In genomic region chr17:38569701-38570512, GRCh38 we compare ENCODE assay signal across 28 cellular contexts. TPM values are rescaled to one million over a fixed set of nuclear protein-coding genes. Genes with fewer than 3 reads are reported as not detected.
DNase-seq lines count a peak whose midpoint lies in the region; ATAC-seq and TF ChIP-seq lines count a peak whose summit lies in the region.
"Had no signal": no experiment of that assay in that cellular context is flagged by ENCODE, and none has a peak within 500 bp of the region (broad histone marks: within the 10 kb centered on the region; RNA-seq: fewer than 3 reads in every experiment).

No MANE protein-coding gene starts in this region.

- no peak overlapping the region for H3K9ac ChIP-seq in BLaER1 treated with 17β-estradiol and CSF1 and Interleukin-3, amounts not matched to agents 10 nM and 100 nM
- no peak overlapping the region for H3K9ac ChIP-seq in neural progenitor cell

- H4K20me1 ChIP-seq in BLaER1 treated with 17β-estradiol and CSF1 and Interleukin-3, amounts not matched to agents 10 nM and 100 nM: peaks cover 0 to 65% (median 19%) of the 10 kb centered on the region in 11 experiments; a peak in 19 of 22 replicates
- peaks cover 94% of the 10 kb centered on the region for H4K20me1 ChIP-seq in neural progenitor cell (ENCODE audit: low read depth)

- H3K36me3 Mint-ChIP-seq in T-helper 17 cell (ENCODE audit: low read depth) (peaks cover 18% of the 10 kb centered on the region), neural progenitor cell (no peaks in the 10 kb centered on the region), mesothelial cell of epicardium (no peaks in the 10 kb centered on the region)
- H3K36me3 Mint-ChIP-seq: activated naive CD8-positive, alpha-beta T cell treated with anti-CD3 and anti-CD28 coated beads, Interleukin-2, amount 10 ng/mL, durations not matched to agents 7 days and 5 days had no signal

- H3F3A ChIP-seq in neural progenitor cell (ENCODE audit: low read depth): peaks cover 43% of the 10 kb centered on the region

- no peak overlapping the region for H3K27ac Mint-ChIP-seq in T-helper 17 cell
- peak overlapping the region; percentile 3 for H3K27ac Mint-ChIP-seq in neural progenitor cell
- no peak overlapping the region for H3K27ac Mint-ChIP-seq in mesothelial cell of epicardium
- H3K27ac Mint-ChIP-seq: activated naive CD8-positive, alpha-beta T cell treated with anti-CD3 and anti-CD28 coated beads, Interleukin-2, amount 10 ng/mL, durations not matched to agents 7 days and 5 days; activated T-helper 17 cell treated with anti-CD3 and anti-CD28 coated beads, Interleukin-2, amount 50 U/mL, for 72 hours; dendritic cell treated with granulocyte-macrophage colony-stimulating factor and Interleukin-4, amounts not matched to agents 40 ng/mL and 50 ng/mL, for 4 days; progenitor cell of endocrine pancreas had no signal

- no peaks in the 10 kb centered on the region for H3K9me3 ChIP-seq in BLaER1 treated with 17β-estradiol and CSF1 and Interleukin-3, amounts not matched to agents 10 nM and 100 nM (replicated peaks in 1 of 11)
- H3K9me3 ChIP-seq in T-helper 17 cell (ENCODE audit: control insufficient read depth, low read length, poor library complexity, severe bottlenecking) (no peaks in the 10 kb centered on the region), neural progenitor cell (ENCODE audit: low read depth) (no peaks in the 10 kb centered on the region)
- H3K9me3 ChIP-seq: Caco-2, sigmoid colon had no signal

- no peak overlapping the region for H2AFZ ChIP-seq in neural progenitor cell (replicated peaks)

- TF ChIP-seq CTCF in neural progenitor cell (IDR thresholded peaks at IDR 0.05) (no peak), mesothelial cell of epicardium (IDR thresholded peaks at IDR 0.05; ENCODE audit: unreplicated experiment) (no peak)

- H3K4me1 Mint-ChIP-seq in T-helper 17 cell (peaks cover 23% of the 10 kb centered on the region), neural progenitor cell (peaks cover 48% of the 10 kb centered on the region), mesothelial cell of epicardium (peaks cover 9% of the 10 kb centered on the region)
- H3K4me1 Mint-ChIP-seq: activated naive CD8-positive, alpha-beta T cell treated with anti-CD3 and anti-CD28 coated beads, Interleukin-2, amount 10 ng/mL, durations not matched to agents 7 days and 5 days; activated T-helper 17 cell treated with anti-CD3 and anti-CD28 coated beads, Interleukin-2, amount 50 U/mL, for 72 hours had no signal

- no peak overlapping the region for H3K4me3 ChIP-seq in BLaER1 treated with 17β-estradiol and CSF1 and Interleukin-3, amounts not matched to agents 10 nM and 100 nM
- H3K4me3 ChIP-seq in neural progenitor cell: no peak overlapping the region
- H3K4me3 ChIP-seq: sigmoid colon had no signal

- H3K36me3 ChIP-seq in BLaER1 treated with 17β-estradiol and CSF1 and Interleukin-3, amounts not matched to agents 10 nM and 100 nM: no peaks in the 10 kb centered on the region
- no peaks in the 10 kb centered on the region for H3K36me3 ChIP-seq in neural progenitor cell
- H3K36me3 ChIP-seq: sigmoid colon, WERI-Rb-1 had no signal

- no peak overlapping the region for H3K27ac ChIP-seq in BLaER1 treated with 17β-estradiol and CSF1 and Interleukin-3, amounts not matched to agents 10 nM and 100 nM
- H3K27ac ChIP-seq in neural progenitor cell: no peak overlapping the region
- H3K27ac ChIP-seq: sigmoid colon, WERI-Rb-1 had no signal

- H3K4me1 ChIP-seq in BLaER1 treated with 17β-estradiol and CSF1 and Interleukin-3, amounts not matched to agents 10 nM and 100 nM: peaks cover 10 to 57% (median 42%) of the 10 kb centered on the region in 10 experiments
- peaks cover 23% of the 10 kb centered on the region for H3K4me1 ChIP-seq in neural progenitor cell

- H3K4me3 Mint-ChIP-seq in T-helper 17 cell (peak overlapping the region; percentile 52), neural progenitor cell (no peak overlapping the region), mesothelial cell of epicardium (no peak overlapping the region)
- H3K4me3 Mint-ChIP-seq: activated naive CD8-positive, alpha-beta T cell treated with anti-CD3 and anti-CD28 coated beads, Interleukin-2, amount 10 ng/mL, durations not matched to agents 7 days and 5 days; activated T-helper 17 cell treated with anti-CD3 and anti-CD28 coated beads, Interleukin-2, amount 50 U/mL, for 72 hours; dendritic cell treated with granulocyte-macrophage colony-stimulating factor and Interleukin-4, amounts not matched to agents 40 ng/mL and 50 ng/mL, for 4 days had no signal

- ATAC-seq in T-helper 17 cell: no peak
- ATAC-seq: activated T-helper 17 cell treated with anti-CD3 and anti-CD28 coated beads, Interleukin-2, amount 50 U/mL, for 72 hours; esophagus mucosa; HCT116 had no signal

- intact Hi-C loops in head of caudate nucleus (cut with DNase I): no loop called here

- peaks cover 86% of the 10 kb centered on the region for H3K27me3 Mint-ChIP-seq in T-helper 17 cell
- H3K27me3 Mint-ChIP-seq in neural progenitor cell (ENCODE audit: insufficient read depth, low read depth): peaks cover 36% of the 10 kb centered on the region
- H3K27me3 Mint-ChIP-seq in mesothelial cell of epicardium (ENCODE audit: low read depth): peaks cover 72% of the 10 kb centered on the region

- H3K9me3 Mint-ChIP-seq in neural progenitor cell: no peaks in the 10 kb centered on the region
- H3K9me3 Mint-ChIP-seq in mesothelial cell of epicardium: no peaks in the 10 kb centered on the region
- H3K9me3 Mint-ChIP-seq: activated naive CD8-positive, alpha-beta T cell treated with anti-CD3 and anti-CD28 coated beads, Interleukin-2, amount 10 ng/mL, durations not matched to agents 7 days and 5 days; activated T-helper 17 cell treated with anti-CD3 and anti-CD28 coated beads, Interleukin-2, amount 50 U/mL, for 72 hours; dendritic cell treated with granulocyte-macrophage colony-stimulating factor and Interleukin-4, amounts not matched to agents 40 ng/mL and 50 ng/mL, for 4 days had no signal

- DNase-seq in T-helper 17 cell (no peak), head of caudate nucleus (peak in 36 of 42 donors; percentile 20 to 81 (median 61)), neural progenitor cell (ENCODE audit: low spot score) (no peak), mesothelial cell of epicardium (ENCODE audit: low spot score in 2 of 2, unreplicated experiment in 2 of 2) (no peak), CD1c-positive myeloid dendritic cell (ENCODE audit: extremely low spot score) (no peak)
- no peak for DNase-seq in NK-92 treated with Interleukin-12 subunit alpha and Interleukin-12 subunit beta, amount 100 ng/mL, for 24 hours (lab: John Stamatoyannopoulos, UW)
- no peak for DNase-seq in activated CD4-positive, alpha-beta T cell treated with anti-CD3 and anti-CD28 coated beads, Interleukin-2, amount 50 U/mL, for 4 hours
- DNase-seq: activated CD4-positive, alpha-beta T cell treated with anti-CD3 and anti-CD28 coated beads for 4 hours; activated naive CD8-positive, alpha-beta T cell treated with anti-CD3 and anti-CD28 coated beads, Interleukin-2, amount 10 ng/mL, durations not matched to agents 7 days and 5 days; Caco-2; central memory CD4-positive, alpha-beta T cell; DMS53; foreskin fibroblast; NCI-H748 treated with DMSO at 0.1 percent for 48 hours; SIG-M5; sigmoid colon; stimulated activated CD4-positive, alpha-beta T cell treated with anti-CD3 and anti-CD28 coated beads, Interleukin-4, amount 100 ng/mL, for 24 hours; SW 1271; T-helper 9 cell; trophoblast cell; WERI-Rb-1 had no signal

- peak overlapping the region in 7 of 11 experiments; percentile 1 to 97 (median 94); a peak in 7 of 22 replicates for H3K4me2 ChIP-seq in BLaER1 treated with 17β-estradiol and CSF1 and Interleukin-3, amounts not matched to agents 10 nM and 100 nM
- H3K4me2 ChIP-seq in neural progenitor cell: no peak overlapping the region

- H3K79me2 ChIP-seq in neural progenitor cell (ENCODE audit: low read depth): no peaks in the 10 kb centered on the region

- peaks cover 50 to 99% (median 70%) of the 10 kb centered on the region in 11 experiments for H3K27me3 ChIP-seq in BLaER1 treated with 17β-estradiol and CSF1 and Interleukin-3, amounts not matched to agents 10 nM and 100 nM
- peaks cover 93% of the 10 kb centered on the region for H3K27me3 ChIP-seq in neural progenitor cell

RNA-seq across cellular contexts. Expression of gene SRCIN1, which starts 35.8 kb away (rescaled TPM):
- total RNA-seq in T-helper 17 cell (under 1 TPM; 0.26 to 0.52 TPM), neural progenitor cell (ENCODE audit: low replicate concordance) (3.8 and 15.6 TPM in 2 replicates), mesothelial cell of epicardium (19.4 to 21.4 TPM (median 20.8 TPM) in 3 replicates)
- total RNA-seq: LHCN-M2 had no signal

Comparison
In these comparisons a context has a peak if more than half of its experiments do, and no peak if none do; other contexts are left out.
1. DNase-seq: peak in head of caudate nucleus (36 of 42); none in T-helper 17 cell (0 of 3), neural progenitor cell (single experiment), NK-92 treated with Interleukin-12 subunit alpha and Interleukin-12 subunit beta, amount 100 ng/mL, for 24 hours (single experiment), mesothelial cell of epicardium (0 of 2), CD1c-positive myeloid dendritic cell (single experiment) and activated CD4-positive, alpha-beta T cell treated with anti-CD3 and anti-CD28 coated beads, Interleukin-2, amount 50 U/mL, for 4 hours (0 of 2).